In the genomic region with DNA sequence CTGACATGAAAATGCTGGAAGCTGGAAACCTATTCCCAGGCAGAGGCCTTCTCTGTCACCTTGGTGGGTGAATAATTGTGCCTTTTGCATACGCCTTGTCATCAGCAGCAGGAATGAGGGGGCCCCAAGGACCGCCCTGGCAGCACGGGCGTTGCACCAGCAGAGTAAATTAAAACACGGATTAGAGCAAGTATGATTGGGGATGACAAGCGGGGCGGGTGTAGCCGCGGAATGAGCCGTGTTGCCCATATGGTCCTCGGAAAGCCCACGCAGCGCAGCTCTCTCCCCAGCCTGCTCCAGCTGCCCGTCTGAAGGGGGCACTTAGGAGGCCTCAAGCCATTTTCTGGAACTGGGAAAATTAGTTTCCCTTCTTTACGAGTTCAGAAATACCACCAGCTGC, we compare ENCODE assay signal across 17 cellular contexts.
"Had no signal": no experiment of that assay in that cellular context is flagged by ENCODE, and none has a peak within 500 bp of the region (broad histone marks: within the 10 kb centered on the region; RNA-seq: fewer than 3 reads in every experiment).

No MANE protein-coding gene starts in this region.

- H3K9me3 ChIP-seq: thoracic aorta had no signal

- H3K4me3 ChIP-seq: thoracic aorta had no signal

- H3K27ac ChIP-seq: thoracic aorta had no signal

- H3K36me3 Mint-ChIP-seq: activated CD4-positive, alpha-beta memory T cell treated with anti-CD3 and anti-CD28 coated beads for 36 hours; natural killer cell treated with Interleukin-12 subunit alpha and Interleukin-12 subunit beta and Interleukin-15 and Interleukin-18, amount 100 ng/mL, for 72 hours; type B pancreatic cell had no signal

- H3K36me3 ChIP-seq: thoracic aorta had no signal

- ATAC-seq: natural killer cell treated with Interleukin-12 subunit alpha and Interleukin-12 subunit beta and Interleukin-15 and Interleukin-18, amount 100 ng/mL, for 72 hours; sciatic nerve; T-helper 17 cell had no signal

- H3K4me1 Mint-ChIP-seq: T-helper 17 cell had no signal

- DNase-seq: activated CD4-positive, alpha-beta memory T cell treated with anti-CD3 and anti-CD28 coated beads for 36 hours; activated CD4-positive, alpha-beta T cell treated with anti-CD3 and anti-CD28 coated beads for 48 hours; activated naive CD4-positive, alpha-beta T cell treated with anti-CD3 and anti-CD28 coated beads for 36 hours; activated T-cell treated with anti-CD3 and anti-CD28 coated beads, Interleukin-2, amount 50 U/mL, for 48 hours; cerebellar nuclear complex; cortex of kidney; foreskin fibroblast; occipital lobe; posterior cingulate gyrus; stimulated activated CD4-positive, alpha-beta T cell treated with anti-CD3 and anti-CD28 coated beads, Interleukin-4, amount 100 ng/mL, for 24 hours; stimulated activated naive CD4-positive, alpha-beta T cell treated with Interleukin-2 at 50 U/mL for 16 hours; SW 1271; T-helper 17 cell had no signal

- H3K27ac Mint-ChIP-seq: activated CD4-positive, alpha-beta memory T cell treated with anti-CD3 and anti-CD28 coated beads for 36 hours; activated naive CD4-positive, alpha-beta T cell treated with anti-CD3 and anti-CD28 coated beads for 36 hours; natural killer cell treated with Interleukin-12 subunit alpha and Interleukin-12 subunit beta and Interleukin-15 and Interleukin-18, amount 100 ng/mL, for 72 hours; T-helper 17 cell; type B pancreatic cell had no signal

- H3K27me3 Mint-ChIP-seq: T-helper 17 cell had no signal

- H3K4me3 Mint-ChIP-seq: activated CD4-positive, alpha-beta memory T cell treated with anti-CD3 and anti-CD28 coated beads for 36 hours; activated naive CD4-positive, alpha-beta T cell treated with anti-CD3 and anti-CD28 coated beads for 36 hours; natural killer cell treated with Interleukin-12 subunit alpha and Interleukin-12 subunit beta and Interleukin-15 and Interleukin-18, amount 100 ng/mL, for 72 hours; T-helper 17 cell; type B pancreatic cell had no signal

- H3K9me3 Mint-ChIP-seq: activated CD4-positive, alpha-beta memory T cell treated with anti-CD3 and anti-CD28 coated beads for 36 hours; natural killer cell treated with Interleukin-12 subunit alpha and Interleukin-12 subunit beta and Interleukin-15 and Interleukin-18, amount 100 ng/mL, for 72 hours had no signal
